18 cellular contexts compared by ENCODE assay signal in the genomic region with DNA sequence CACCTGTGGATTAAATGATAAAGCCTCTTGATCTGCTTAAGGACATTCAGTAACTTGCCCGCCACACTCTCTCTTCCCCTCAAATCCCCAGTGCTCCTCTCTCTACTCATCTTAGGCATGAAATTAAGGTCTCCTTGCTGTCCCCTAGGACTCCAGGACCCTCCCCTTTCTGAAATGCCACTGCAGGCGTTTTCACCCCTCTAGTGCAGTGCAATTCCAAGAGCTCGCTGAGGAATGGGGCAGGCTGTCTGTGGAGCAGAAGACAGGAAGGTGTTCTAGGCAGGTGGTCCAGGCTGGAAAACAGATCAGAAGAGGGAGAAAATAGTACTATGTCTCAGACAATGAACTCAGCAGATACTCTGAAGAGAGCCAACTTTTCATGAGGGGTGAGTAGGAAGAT. TPM values are rescaled to one million over a fixed set of nuclear protein-coding genes. Genes with fewer than 3 reads are reported as not detected.
DNase-seq lines count a peak whose midpoint lies in the region; ATAC-seq and TF ChIP-seq lines count a peak whose summit lies in the region.
"Had no signal": no experiment of that assay in that cellular context is flagged by ENCODE, and none has a peak within 500 bp of the region (broad histone marks: within the 10 kb centered on the region; RNA-seq: fewer than 3 reads in every experiment).

No MANE protein-coding gene starts in this region.

- H3K36me3 ChIP-seq in right lobe of liver: no peaks in the 10 kb centered on the region
- no peaks in the 10 kb centered on the region for H3K36me3 ChIP-seq in skeletal muscle tissue (ENCODE audit: control insufficient read depth in 3 of 3, insufficient read depth in 3 of 3, low read length in 3 of 3)

- CTCF ChIA-PET in activated CD8-positive, alpha-beta T cell treated with anti-CD3 and anti-CD28 coated beads, Interleukin-2, amount 10 ng/mL, durations not matched to agents 7 days and 5 days (lab: Charles Lee): no interaction called here

- no peak for TF ChIP-seq CTCF in right lobe of liver (IDR thresholded peaks at IDR 0.05)
- TF ChIP-seq CTCF in lower leg skin (IDR thresholded peaks at IDR 0.05): no peak

- H3K4me1 ChIP-seq in right lobe of liver (peaks cover 0 to 32% (median 10%) of the 10 kb centered on the region in 4 donors), skeletal muscle tissue (ENCODE audit: control insufficient read depth in 3 of 3, insufficient read depth in 3 of 3, low read length in 3 of 3) (peaks cover 10 to 13% (median 12%) of the 10 kb centered on the region in 3 donors)

- TF ChIP-seq POLR2A in right lobe of liver (IDR thresholded peaks at IDR 0.05) (no peak), lower leg skin (IDR thresholded peaks at IDR 0.05) (no peak)

- POLR2A ChIA-PET in activated CD8-positive, alpha-beta T cell treated with anti-CD3 and anti-CD28 coated beads, Interleukin-2, amount 10 ng/mL, durations not matched to agents 7 days and 5 days (lab: Charles Lee): no interaction called here

- no peaks in the 10 kb centered on the region for H3K9me3 Mint-ChIP-seq in activated CD8-positive, alpha-beta T cell treated with anti-CD3 and anti-CD28 coated beads, Interleukin-2, amount 10 ng/mL, durations not matched to agents 7 days and 5 days (ENCODE audit: insufficient read depth)

- no peaks in the 10 kb centered on the region for H3K9me3 ChIP-seq in right lobe of liver
- H3K9me3 ChIP-seq in skeletal muscle tissue (ENCODE audit: control insufficient read depth in 3 of 3, low read length in 3 of 3): no peaks in the 10 kb centered on the region
- H3K9me3 ChIP-seq: A549 had no signal

- no peaks in the 10 kb centered on the region for H3K27me3 Mint-ChIP-seq in activated CD8-positive, alpha-beta T cell treated with anti-CD3 and anti-CD28 coated beads, Interleukin-2, amount 10 ng/mL, durations not matched to agents 7 days and 5 days (ENCODE audit: low read depth)

- peak; percentile 29 for DNase-seq in D341Med (ENCODE audit: low spot score)
- peak; percentile 86 for DNase-seq in NCI-H82 (lab: John Stamatoyannopoulos, UW)
- DNase-seq in right lobe of liver: no peak
- DNase-seq in central memory CD4-positive, alpha-beta T cell: no peak
- no peak for DNase-seq in activated CD8-positive, alpha-beta T cell treated with anti-CD3 and anti-CD28 coated beads, Interleukin-2, amount 10 ng/mL, durations not matched to agents 7 days and 5 days
- DNase-seq in lower leg skin (ENCODE audit: low spot score in 2 of 2): no peak
- DNase-seq: DMS79, NCI-H1092 treated with DMSO at 0.1 percent for 48 hours, NCI-H146, NCI-H2029, NCI-H226, NCI-H510A treated with DMSO at 0.1 percent for 48 hours, NCI-H748 treated with DMSO at 0.1 percent for 48 hours had no signal

- H3K4me3 ChIP-seq in right lobe of liver (no peak overlapping the region), skeletal muscle tissue (ENCODE audit: low read length in 3 of 3) (no peak overlapping the region), lower leg skin (ENCODE audit: low read depth, poor library complexity, severe bottlenecking) (no peak overlapping the region)
- H3K4me3 ChIP-seq: A549 had no signal

- ATAC-seq in right lobe of liver: no peak
- ATAC-seq in activated CD8-positive, alpha-beta T cell treated with anti-CD3 and anti-CD28 coated beads, Interleukin-2, amount 10 ng/mL, durations not matched to agents 7 days and 5 days: no peak
- ATAC-seq: A549 had no signal

- H3K27me3 ChIP-seq in right lobe of liver (no peaks in the 10 kb centered on the region), skeletal muscle tissue (ENCODE audit: control insufficient read depth in 3 of 3, insufficient read depth in 3 of 3, low read length in 3 of 3) (no peaks in the 10 kb centered on the region)

- WGBS in right lobe of liver (ENCODE audit: insufficient coverage, low coverage, low lambda C conversion rate, missing lambda C conversion rate): 85% methylated on average over 3 of the region's 3 CpGs
- 91 to 93% methylated on average over 3 of the region's 3 CpGs for WGBS in lower leg skin, 2 donors

- H3K4me3 Mint-ChIP-seq in activated CD8-positive, alpha-beta T cell treated with anti-CD3 and anti-CD28 coated beads, Interleukin-2, amount 10 ng/mL, durations not matched to agents 7 days and 5 days: no peak overlapping the region
- H3K4me3 Mint-ChIP-seq: B cell, CD14-positive monocyte had no signal

- H3K27ac ChIP-seq in right lobe of liver (peak overlapping the region in 2 of 3 donors; percentile 68 to 70), skeletal muscle tissue (ENCODE audit: low read depth, low read length) (peak overlapping the region; percentile 55)
- H3K27ac ChIP-seq: A549, KMS-11 had no signal

- H3K36me3 Mint-ChIP-seq in activated CD8-positive, alpha-beta T cell treated with anti-CD3 and anti-CD28 coated beads, Interleukin-2, amount 10 ng/mL, durations not matched to agents 7 days and 5 days (ENCODE audit: low read depth): no peaks in the 10 kb centered on the region
- H3K36me3 Mint-ChIP-seq: CD14-positive monocyte had no signal

- H3K9ac ChIP-seq in skeletal muscle tissue (ENCODE audit: low read depth in 1 of 3, low read length in 3 of 3): no peak overlapping the region
- H3K9ac ChIP-seq: KMS-11 had no signal

- intact Hi-C loops in right lobe of liver (cut with DNase I) (no loop called here), lower leg skin (cut with DNase I; ENCODE audit: low total_unique reads) (no loop called here)

- no peak overlapping the region for H3K27ac Mint-ChIP-seq in activated CD8-positive, alpha-beta T cell treated with anti-CD3 and anti-CD28 coated beads, Interleukin-2, amount 10 ng/mL, durations not matched to agents 7 days and 5 days
- H3K27ac Mint-ChIP-seq: B cell, CD14-positive monocyte had no signal

- no peaks in the 10 kb centered on the region for H3K4me1 Mint-ChIP-seq in activated CD8-positive, alpha-beta T cell treated with anti-CD3 and anti-CD28 coated beads, Interleukin-2, amount 10 ng/mL, durations not matched to agents 7 days and 5 days (ENCODE audit: low read depth)
- H3K4me1 Mint-ChIP-seq: B cell, CD14-positive monocyte had no signal

RNA-seq across cellular contexts. Expression of a gene that starts 55.8 kb away (rescaled TPM):
- total RNA-seq in right lobe of liver (10 to 100 TPM in 4 of 6 experiments, 1 to 10 TPM in 2; 8.7 to 15.8 (median 13.1) TPM), skeletal muscle tissue (23.5 TPM), lower leg skin (10 to 100 TPM in 3 of 4 donors, 1 to 10 TPM in 1; 7.6 to 22.2 (median 14.6) TPM)
- under 1 TPM; 0.50 to 0.92 TPM for total RNA-seq in activated CD8-positive, alpha-beta T cell treated with anti-CD3 and anti-CD28 coated beads, Interleukin-2, amount 10 ng/mL, durations not matched to agents 7 days and 5 days

Comparison
In these comparisons a context has a peak if more than half of its experiments do, and no peak if none do; other contexts are left out.
1. DNase-seq: peak in D341Med (single experiment) and NCI-H82 (single experiment); none in right lobe of liver (0 of 3), central memory CD4-positive, alpha-beta T cell (single experiment), activated CD8-positive, alpha-beta T cell treated with anti-CD3 and anti-CD28 coated beads, Interleukin-2, amount 10 ng/mL, durations not matched to agents 7 days and 5 days (single experiment) and lower leg skin (0 of 2).
2. RNA of a gene that starts 55.8 kb away (total RNA-seq): 23.5 TPM in skeletal muscle tissue (single experiment), 7.6 to 22.2 TPM in lower leg skin and 8.7 to 15.8 TPM in right lobe of liver; 0.50 to 0.92 TPM in activated CD8-positive, alpha-beta T cell treated with anti-CD3 and anti-CD28 coated beads, Interleukin-2, amount 10 ng/mL, durations not matched to agents 7 days and 5 days; every median in the first group is over 4 times any median in the second.